Comparison of ENCODE assay signal across 23 cellular contexts in the genomic region with DNA sequence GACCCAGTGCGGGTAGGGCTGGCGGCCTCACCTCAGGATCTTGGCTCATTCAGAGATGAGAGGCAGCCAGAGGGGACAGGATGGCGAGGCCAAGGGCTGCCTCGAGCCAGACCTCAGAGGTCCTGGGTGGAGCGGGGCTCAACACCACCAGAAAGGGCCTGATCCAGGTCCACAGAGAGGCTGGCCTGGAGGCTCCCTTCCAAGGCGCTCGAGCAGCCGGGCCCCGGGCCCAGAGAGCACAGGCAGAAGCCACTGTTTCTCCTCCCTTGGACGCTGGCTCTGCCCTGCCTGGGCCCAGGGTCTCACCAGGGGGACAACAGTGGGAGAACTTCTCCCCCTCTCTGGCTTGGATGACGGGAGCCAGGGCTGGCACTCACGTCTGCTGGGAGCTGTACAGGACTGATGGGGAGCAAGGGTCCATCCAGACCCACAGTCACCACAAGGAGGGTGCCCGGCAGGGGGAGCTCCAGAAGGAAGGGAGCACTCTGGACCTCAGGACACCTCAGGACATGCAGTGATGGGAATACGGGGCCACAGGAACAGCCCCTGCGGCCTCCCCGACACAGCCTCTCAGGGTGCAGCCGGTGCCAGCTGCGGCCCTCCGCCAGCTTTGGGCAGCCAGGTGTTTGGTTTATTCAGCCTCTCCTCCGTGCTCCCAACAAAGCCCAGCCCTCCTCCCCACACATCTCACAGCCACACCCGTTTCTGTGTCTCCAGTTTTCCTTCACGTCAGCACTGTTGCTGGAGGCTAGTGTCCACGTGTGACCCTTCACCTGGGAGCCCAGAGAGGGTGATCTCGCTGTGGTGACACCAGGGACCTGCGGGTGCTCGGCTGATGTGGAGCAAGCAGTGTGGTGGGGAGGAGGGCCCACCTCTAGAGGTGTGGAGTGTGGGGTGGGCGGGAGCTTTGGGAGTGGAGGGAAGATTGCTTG. TPM values are rescaled to one million over a fixed set of nuclear protein-coding genes. Genes with fewer than 3 reads are reported as not detected.
DNase-seq lines count a peak whose midpoint lies in the region; ATAC-seq and TF ChIP-seq lines count a peak whose summit lies in the region.
"Had no signal": no experiment of that assay in that cellular context is flagged by ENCODE, and none has a peak within 500 bp of the region (broad histone marks: within the 10 kb centered on the region; RNA-seq: fewer than 3 reads in every experiment).

No MANE protein-coding gene starts in this region.

- H3K27ac Mint-ChIP-seq in activated CD4-positive, alpha-beta memory T cell treated with anti-CD3 and anti-CD28 coated beads for 36 hours: no peak overlapping the region
- H3K27ac Mint-ChIP-seq: activated naive CD8-positive, alpha-beta T cell treated with anti-CD3 and anti-CD28 coated beads, Interleukin-2, amount 10 ng/mL, durations not matched to agents 7 days and 5 days; progenitor cell of endocrine pancreas had no signal

- intact Hi-C loops in activated CD4-positive, alpha-beta memory T cell treated with anti-CD3 and anti-CD28 coated beads for 36 hours (cut with micrococcal nuclease): no loop called here

- H3K4me1 Mint-ChIP-seq in activated CD4-positive, alpha-beta memory T cell treated with anti-CD3 and anti-CD28 coated beads for 36 hours (ENCODE audit: low read depth): no peaks in the 10 kb centered on the region
- H3K4me1 Mint-ChIP-seq: activated naive CD8-positive, alpha-beta T cell treated with anti-CD3 and anti-CD28 coated beads, Interleukin-2, amount 10 ng/mL, durations not matched to agents 7 days and 5 days had no signal

- POLR2A ChIA-PET in activated CD4-positive, alpha-beta memory T cell treated with anti-CD3 and anti-CD28 coated beads for 36 hours (lab: Charles Lee): no interaction called here

- no peaks in the 10 kb centered on the region for H3K27me3 Mint-ChIP-seq in activated CD4-positive, alpha-beta memory T cell treated with anti-CD3 and anti-CD28 coated beads for 36 hours
- H3K27me3 Mint-ChIP-seq: activated naive CD8-positive, alpha-beta T cell treated with anti-CD3 and anti-CD28 coated beads, Interleukin-2, amount 10 ng/mL, durations not matched to agents 7 days and 5 days; effector memory CD8-positive, alpha-beta T cell; naive B cell; progenitor cell of endocrine pancreas had no signal

- CTCF ChIA-PET in activated CD4-positive, alpha-beta memory T cell treated with anti-CD3 and anti-CD28 coated beads for 36 hours (lab: Charles Lee): no interaction called here

- no peak for ATAC-seq in HG03571 (IDR thresholded peaks at IDR 0.05; ENCODE audit: unreplicated experiment)
- ATAC-seq: effector memory CD8-positive, alpha-beta T cell; GM12878 had no signal

- H3K4me3 Mint-ChIP-seq in activated CD4-positive, alpha-beta memory T cell treated with anti-CD3 and anti-CD28 coated beads for 36 hours: no peak overlapping the region
- H3K4me3 Mint-ChIP-seq: activated naive CD8-positive, alpha-beta T cell treated with anti-CD3 and anti-CD28 coated beads, Interleukin-2, amount 10 ng/mL, durations not matched to agents 7 days and 5 days; effector memory CD8-positive, alpha-beta T cell had no signal

- peaks cover 12% of the 10 kb centered on the region for H3K36me3 Mint-ChIP-seq in activated CD4-positive, alpha-beta memory T cell treated with anti-CD3 and anti-CD28 coated beads for 36 hours

- peak; percentile 11; the same call in 1 of the 3 replicates for TF ChIP-seq CTCF in GM12872 (IDR thresholded peaks at IDR 0.05; ENCODE audit: insufficient read depth, low read depth, low read length)
- TF ChIP-seq CTCF in fibroblast of mammary gland (conservative IDR thresholded peaks at IDR 0.05; ENCODE audit: control insufficient read depth, insufficient read depth, low read depth, low read length): peak; percentile 5

- no peaks in the 10 kb centered on the region for H3K9me3 Mint-ChIP-seq in activated CD4-positive, alpha-beta memory T cell treated with anti-CD3 and anti-CD28 coated beads for 36 hours

- no peak overlapping the region for H3K4me3 ChIP-seq in fibroblast of mammary gland (ENCODE audit: control insufficient read depth, low read depth, low read length)
- H3K4me3 ChIP-seq: BLaER1, GM12878, uterus had no signal

- DNase-seq in OCI-M1 (lab: John Stamatoyannopoulos, UW) (peak; percentile 23), fibroblast of mammary gland (ENCODE audit: low read depth) (no peak), NCI-H526 treated with DMSO at 0.1 percent for 48 hours (lab: John Stamatoyannopoulos, UW) (no peak)
- no peak for DNase-seq in activated CD4-positive, alpha-beta memory T cell treated with anti-CD3 and anti-CD28 coated beads for 36 hours
- DNase-seq: activated naive CD8-positive, alpha-beta T cell treated with anti-CD3 and anti-CD28 coated beads, Interleukin-2, amount 10 ng/mL, durations not matched to agents 7 days and 5 days; activated T-cell treated with anti-CD3 and anti-CD28 coated beads, Interleukin-2, amount 50 U/mL, for 48 hours; DND-41; effector memory CD8-positive, alpha-beta T cell; foreskin fibroblast; GOT3; MM.1S; naive B cell; NCI-H2029; NCI-H774; SHP77; T1000; uterus had no signal

RNA-seq across cellular contexts. Expression of a gene that starts 8.7 kb away (rescaled TPM):
- total RNA-seq in activated CD4-positive, alpha-beta memory T cell treated with anti-CD3 and anti-CD28 coated beads for 36 hours: 1,000 to 10,000 TPM; 2,488 to 2,529 TPM

RNA-seq across cellular contexts. Expression of a gene that starts 11.5 kb away (rescaled TPM):
- 1 to 10 TPM; 7.8 to 8.2 TPM for total RNA-seq in activated CD4-positive, alpha-beta memory T cell treated with anti-CD3 and anti-CD28 coated beads for 36 hours

RNA-seq across cellular contexts. Expression of a gene that starts 28.5 kb away (rescaled TPM):
- 1 to 10 TPM in 1 of 2 experiments, under 1 TPM in 1; 0.78 to 1.1 TPM for total RNA-seq in activated CD4-positive, alpha-beta memory T cell treated with anti-CD3 and anti-CD28 coated beads for 36 hours

RNA-seq across cellular contexts. Expression of a gene that starts 31.8 kb away (rescaled TPM):
- total RNA-seq in activated CD4-positive, alpha-beta memory T cell treated with anti-CD3 and anti-CD28 coated beads for 36 hours: not detected
- total RNA-seq: activated naive CD8-positive, alpha-beta T cell treated with anti-CD3 and anti-CD28 coated beads, Interleukin-2, amount 10 ng/mL, durations not matched to agents 7 days and 5 days; cardiac septum; GM12878 had no signal
